8 cellular contexts compared by ENCODE assay signal in the genomic region with DNA sequence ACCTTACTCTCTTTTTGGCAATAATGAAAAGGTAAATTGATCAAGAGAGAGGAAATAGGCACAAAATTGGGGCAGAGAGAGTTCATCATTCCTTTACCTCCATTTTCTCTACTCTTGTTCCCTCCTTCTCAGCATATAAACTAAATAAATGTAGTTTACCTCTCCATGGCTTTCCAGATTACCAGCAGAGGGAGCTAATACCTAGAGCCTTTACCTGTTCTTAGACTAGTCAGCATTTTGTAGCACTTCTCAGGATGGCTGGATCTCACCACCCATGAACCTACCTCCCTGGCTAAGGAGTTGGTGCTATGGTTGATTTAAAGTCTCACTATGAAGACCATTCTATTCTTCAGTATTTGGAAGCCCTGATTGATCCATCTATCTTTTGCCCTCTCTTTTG. TPM values are rescaled to one million over a fixed set of nuclear protein-coding genes. Genes with fewer than 3 reads are reported as not detected.
DNase-seq lines count a peak whose midpoint lies in the region; ATAC-seq and TF ChIP-seq lines count a peak whose summit lies in the region.

No MANE protein-coding gene starts in this region.

- H3K9me3 Mint-ChIP-seq in brain: no peaks in the 10 kb centered on the region
- H3K9me3 Mint-ChIP-seq in memory B cell: no peaks in the 10 kb centered on the region

- in situ Hi-C loops in Caki2 (cut with HindIII; ENCODE audit: low pct_unique_long_range_greater_than_20kb, low sequenced_read_pairs): no loop called here

- TF ChIP-seq CTCF in brain (conservative IDR thresholded peaks at IDR 0.05): peak; percentile 63 to 69

- ATAC-seq in GM21526 (IDR thresholded peaks at IDR 0.05; ENCODE audit: low FRiP score, unreplicated experiment) (peak; percentile 43), memory B cell (ENCODE audit: low read depth) (peak; percentile 76), GM21737 (IDR thresholded peaks at IDR 0.05; ENCODE audit: unreplicated experiment) (no peak), HG03108 (IDR thresholded peaks at IDR 0.05; ENCODE audit: unreplicated experiment) (no peak)

- H3K4me1 Mint-ChIP-seq in brain (peaks cover 7% of the 10 kb centered on the region), memory B cell (peaks cover 26% of the 10 kb centered on the region)

- no peak overlapping the region for H3K4me3 Mint-ChIP-seq in brain
- H3K4me3 Mint-ChIP-seq in memory B cell: no peak overlapping the region

- DNase-seq in Caki2 (ENCODE audit: low read depth) (peak; percentile 46), NCI-H2196 (lab: John Stamatoyannopoulos, UW; ENCODE audit: unreplicated experiment) (peak; percentile 46), memory B cell (ENCODE audit: low spot score in 2 of 2) (peak in 1 of 2 donors; percentile 30), T-helper 9 cell (no peak)

- H3K27me3 Mint-ChIP-seq in brain (peaks cover 3% of the 10 kb centered on the region), memory B cell (no peaks in the 10 kb centered on the region)

- peak overlapping the region in 2 of 5 experiments; percentile 3 to 39 for H3K27ac Mint-ChIP-seq in brain
- H3K27ac Mint-ChIP-seq in memory B cell: no peak overlapping the region

- peaks cover 51% of the 10 kb centered on the region for H3K36me3 Mint-ChIP-seq in brain
- peaks cover 13% of the 10 kb centered on the region for H3K36me3 Mint-ChIP-seq in memory B cell

RNA-seq across cellular contexts. Expression of a gene that starts 15.7 kb away (rescaled TPM):
- 15.5 TPM in 2 replicates for total RNA-seq in Caki2 (2014; rRNA removed; shearing (Covaris generic); ENCODE audit: low replicate concordance)
- polyA plus RNA-seq in brain (ENCODE audit: insufficient read depth, low read depth, low replicate concordance): 6.7 TPM

RNA-seq across cellular contexts. Expression of a gene that starts 15.8 kb away (rescaled TPM):
- total RNA-seq in Caki2 (2014; rRNA removed; shearing (Covaris generic); ENCODE audit: low replicate concordance): 20.4 and 22.5 TPM in 2 replicates
- polyA plus RNA-seq in brain (ENCODE audit: insufficient read depth, low read depth, low replicate concordance): 6.6 TPM

Comparison
In these comparisons a context has a peak if more than half of its experiments do, and no peak if none do; other contexts are left out.
1. ATAC-seq: peak in GM21526 (single experiment) and memory B cell (single experiment); none in GM21737 (single experiment) and HG03108 (single experiment).